In the genomic region with DNA sequence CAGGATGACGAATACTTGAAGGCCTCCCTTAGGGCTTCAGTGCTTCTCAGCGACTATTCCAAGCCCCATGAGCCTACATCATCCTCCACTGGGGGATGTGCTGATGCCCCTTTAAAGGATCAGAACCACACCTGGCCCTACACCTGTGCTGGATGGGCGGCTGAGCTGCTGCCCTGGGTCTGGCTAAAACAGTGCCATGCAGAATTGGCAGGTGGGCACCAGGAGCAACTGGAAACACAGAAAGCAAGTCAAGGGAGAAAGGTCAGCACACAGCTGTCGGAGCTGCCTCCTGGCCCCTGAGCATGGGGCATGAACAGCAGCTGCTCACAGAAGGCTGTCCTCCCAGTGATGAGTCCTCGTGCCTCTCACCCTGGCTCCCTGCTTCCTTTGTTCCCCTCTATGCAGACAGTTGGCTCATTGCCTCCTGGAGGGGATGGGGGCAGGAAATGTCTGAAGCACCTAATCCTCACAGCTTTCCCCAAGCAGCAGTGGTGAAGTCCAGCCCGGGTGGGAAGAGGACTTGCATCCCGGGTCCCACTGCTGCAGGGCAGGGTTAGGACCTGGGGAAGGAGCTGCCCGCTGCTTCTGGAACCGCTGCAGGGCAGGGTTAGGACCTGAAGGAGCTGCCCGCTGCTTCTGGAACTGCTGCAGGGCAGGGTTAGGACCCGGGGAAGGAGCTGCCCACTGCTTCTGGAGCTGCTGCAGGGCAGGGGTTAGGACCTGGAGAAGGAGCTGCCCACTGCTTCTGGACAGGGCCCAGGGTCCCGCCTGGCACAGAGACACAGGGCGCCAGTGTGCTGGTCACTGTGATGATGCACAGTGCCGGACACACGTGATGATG, we compare ENCODE assay signal across 23 cellular contexts.
A peak's percentile ranks its signal among the peaks of the same experiment; 100 is the strongest.
DNase-seq lines count a peak whose midpoint lies in the region; ATAC-seq lines count a peak whose summit lies in the region.
"Had no signal": no experiment of that assay in that cellular context is flagged by ENCODE, and none has a peak within 500 bp of the region (broad histone marks: within the 10 kb centered on the region; RNA-seq: fewer than 3 reads in every experiment).

No MANE protein-coding gene starts in this region.

- no peak overlapping the region for H3K4me3 Mint-ChIP-seq in effector memory CD8-positive, alpha-beta T cell
- no peak overlapping the region for H3K4me3 Mint-ChIP-seq in stimulated activated effector memory CD8-positive, alpha-beta T cell treated with anti-CD3 and anti-CD28 coated beads, Interleukin-12 subunit alpha, Interleukin-12 subunit beta, amount 100 ng/mL, for 72 hours
- H3K4me3 Mint-ChIP-seq: CD4-positive, alpha-beta memory T cell; naive thymus-derived CD8-positive, alpha-beta T cell had no signal

- no peak for ATAC-seq in effector memory CD8-positive, alpha-beta T cell (replicated peaks)
- peak; percentile 34 for ATAC-seq in stimulated activated effector memory CD8-positive, alpha-beta T cell treated with anti-CD3 and anti-CD28 coated beads, Interleukin-12 subunit alpha, Interleukin-12 subunit beta, amount 100 ng/mL, for 72 hours
- ATAC-seq in GM21528 (IDR thresholded peaks at IDR 0.05; ENCODE audit: low FRiP score, unreplicated experiment): no peak
- ATAC-seq: naive thymus-derived CD8-positive, alpha-beta T cell had no signal

- H3K9me3 Mint-ChIP-seq in effector memory CD8-positive, alpha-beta T cell: no peaks in the 10 kb centered on the region
- no peaks in the 10 kb centered on the region for H3K9me3 Mint-ChIP-seq in stimulated activated effector memory CD8-positive, alpha-beta T cell treated with anti-CD3 and anti-CD28 coated beads, Interleukin-12 subunit alpha, Interleukin-12 subunit beta, amount 100 ng/mL, for 72 hours

- peaks cover 11 to 16% of the 10 kb centered on the region in 2 donors for H3K4me1 Mint-ChIP-seq in effector memory CD8-positive, alpha-beta T cell (ENCODE audit: low read depth in 2 of 2)
- peaks cover 5% of the 10 kb centered on the region for H3K4me1 Mint-ChIP-seq in stimulated activated effector memory CD8-positive, alpha-beta T cell treated with anti-CD3 and anti-CD28 coated beads, Interleukin-12 subunit alpha, Interleukin-12 subunit beta, amount 100 ng/mL, for 72 hours

- H3K36me3 Mint-ChIP-seq in effector memory CD8-positive, alpha-beta T cell (ENCODE audit: insufficient read depth): peaks cover 2% of the 10 kb centered on the region
- H3K36me3 Mint-ChIP-seq in stimulated activated effector memory CD8-positive, alpha-beta T cell treated with anti-CD3 and anti-CD28 coated beads, Interleukin-12 subunit alpha, Interleukin-12 subunit beta, amount 100 ng/mL, for 72 hours: no peaks in the 10 kb centered on the region
- H3K36me3 Mint-ChIP-seq: CD4-positive, alpha-beta memory T cell; naive thymus-derived CD8-positive, alpha-beta T cell had no signal

- peak; percentile 50 for DNase-seq in activated effector memory CD4-positive, alpha-beta T cell treated with anti-CD3 and anti-CD28 coated beads, Interleukin-2, amount 50 U/mL, for 16 hours
- no peak for DNase-seq in activated effector memory CD4-positive, alpha-beta T cell treated with Interleukin-2 at 50 U/mL for 16 hours
- DNase-seq in NCI-H1105 treated with DMSO at 0.1 percent for 48 hours (lab: John Stamatoyannopoulos, UW) (peak; percentile 41), NCI-H82 treated with DMSO at 0.1 percent for 48 hours (lab: John Stamatoyannopoulos, UW; ENCODE audit: unreplicated experiment) (no peak), anterior cingulate cortex (lab: John Stamatoyannopoulos, UW) (no peak)
- DNase-seq in effector memory CD8-positive, alpha-beta T cell: no peak
- DNase-seq in stimulated activated effector memory CD8-positive, alpha-beta T cell treated with anti-CD3 and anti-CD28 coated beads, Interleukin-12 subunit alpha, Interleukin-12 subunit beta, amount 100 ng/mL, for 72 hours (ENCODE audit: low spot score in 2 of 2): no peak
- DNase-seq: ACHN; activated gamma-delta T cell; CD4-positive, alpha-beta memory T cell; cerebellar nuclear complex; effector CD8-positive, alpha-beta T cell; EL; GM23248; MG63; naive thymus-derived CD8-positive, alpha-beta T cell; NCI-H1694 treated with DMSO at 0.1 percent for 48 hours; NCI-H526; PC-9; stimulated activated CD4-positive, alpha-beta T cell treated with anti-CD3 and anti-CD28 coated beads, Interleukin-12 subunit alpha, Interleukin-12 subunit beta, amount 100 ng/mL, for 4 hours; transverse colon had no signal

- peak overlapping the region; percentile 8 to 52 for H3K27ac Mint-ChIP-seq in effector memory CD8-positive, alpha-beta T cell
- no peak overlapping the region for H3K27ac Mint-ChIP-seq in stimulated activated effector memory CD8-positive, alpha-beta T cell treated with anti-CD3 and anti-CD28 coated beads, Interleukin-12 subunit alpha, Interleukin-12 subunit beta, amount 100 ng/mL, for 72 hours
- H3K27ac Mint-ChIP-seq: CD4-positive, alpha-beta memory T cell; naive thymus-derived CD8-positive, alpha-beta T cell; progenitor cell of endocrine pancreas had no signal

- H3K27me3 Mint-ChIP-seq in effector memory CD8-positive, alpha-beta T cell: peaks cover 0 to 30% of the 10 kb centered on the region in 2 donors

Comparison
In these comparisons a context has a peak if more than half of its experiments do, and no peak if none do; other contexts are left out.
1. DNase-seq: peak in activated effector memory CD4-positive, alpha-beta T cell treated with anti-CD3 and anti-CD28 coated beads, Interleukin-2, amount 50 U/mL, for 16 hours (single experiment) and NCI-H1105 treated with DMSO at 0.1 percent for 48 hours (single experiment); none in activated effector memory CD4-positive, alpha-beta T cell treated with Interleukin-2 at 50 U/mL for 16 hours (single experiment), effector memory CD8-positive, alpha-beta T cell (0 of 3), stimulated activated effector memory CD8-positive, alpha-beta T cell treated with anti-CD3 and anti-CD28 coated beads, Interleukin-12 subunit alpha, Interleukin-12 subunit beta, amount 100 ng/mL, for 72 hours (0 of 2), NCI-H82 treated with DMSO at 0.1 percent for 48 hours (single experiment) and anterior cingulate cortex (0 of 58).